Comparison of ENCODE assay signal across 19 cellular contexts in the genomic region with DNA sequence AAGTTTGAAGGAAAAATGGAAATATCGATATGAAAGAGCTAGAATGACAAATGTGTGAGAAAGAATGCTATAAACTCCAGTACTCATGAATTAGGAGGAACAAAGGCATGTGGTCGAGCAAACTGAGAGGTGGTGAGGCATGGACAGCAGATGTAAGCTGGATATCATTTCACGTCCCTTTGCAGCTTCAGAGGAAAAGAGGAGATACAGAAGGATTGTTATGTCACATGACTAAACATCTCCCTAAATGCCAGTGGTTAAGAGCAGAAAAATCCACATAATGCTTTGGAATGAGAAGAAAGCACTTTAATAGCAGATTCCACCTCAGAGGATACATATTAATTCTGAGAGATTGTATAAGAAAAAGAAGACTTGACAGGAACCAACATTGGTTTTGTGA.
"Had no signal": no experiment of that assay in that cellular context is flagged by ENCODE, and none has a peak within 500 bp of the region (broad histone marks: within the 10 kb centered on the region; RNA-seq: fewer than 3 reads in every experiment).

No MANE protein-coding gene starts in this region.

- DNase-seq: activated CD4-positive, alpha-beta T cell treated with anti-CD3 and anti-CD28 coated beads, Interleukin-2, amount 10 ng/mL, durations not matched to agents 24 days and 14 days; activated CD4-positive, CD25-positive, alpha-beta regulatory T cell; activated CD8-positive, alpha-beta memory T cell treated with anti-CD3 and anti-CD28 coated beads, Interleukin-2, amount 50 U/mL, for 48 hours; activated CD8-positive, alpha-beta T cell treated with anti-CD3 and anti-CD28 coated beads, Interleukin-2, amount 10 ng/mL, durations not matched to agents 7 days and 5 days; activated gamma-delta T cell; activated naive CD8-positive, alpha-beta T cell treated with anti-CD3 and anti-CD28 coated beads, Interleukin-2, amount 10 ng/mL, durations not matched to agents 7 days and 5 days; activated T-cell treated with anti-CD3 and anti-CD28 coated beads, Interleukin-2, amount 50 U/mL, for 72 hours; aorta; effector CD8-positive, alpha-beta T cell; esophagus squamous epithelium; foreskin melanocyte; kidney glomerular epithelial cell; mesenchymal stem cell; pancreas; stimulated activated CD4-positive, alpha-beta T cell treated with anti-CD3 and anti-CD28 coated beads, Interleukin-15, amount 100 ng/mL, for 24 hours; stimulated activated CD4-positive, alpha-beta T cell treated with anti-CD3 and anti-CD28 coated beads, Interleukin-4, amount 100 ng/mL, for 1 hour; stimulated activated naive B cell treated with anti-CD40 and anti-IgM and Interleukin-4, amounts not matched to agents 10 μg/mL and 1 μg/mL and 100 μg/mL, for 72 hours; thyroid gland had no signal

- ATAC-seq: activated CD8-positive, alpha-beta T cell treated with anti-CD3 and anti-CD28 coated beads, Interleukin-2, amount 10 ng/mL, durations not matched to agents 7 days and 5 days; activated T-cell treated with anti-CD3 and anti-CD28 coated beads, Interleukin-2, amount 50 U/mL, for 72 hours; pancreas; stimulated activated naive B cell treated with anti-CD40 and anti-IgM and Interleukin-4, amounts not matched to agents 10 μg/mL and 1 μg/mL and 100 μg/mL, for 72 hours had no signal

- H3K9me3 ChIP-seq: pancreas, thyroid gland had no signal

- H3K27me3 ChIP-seq: esophagus squamous epithelium, pancreas, thyroid gland had no signal

- H3K27ac ChIP-seq: esophagus squamous epithelium, pancreas, thyroid gland had no signal

- H3K4me1 ChIP-seq: esophagus squamous epithelium, pancreas, thyroid gland had no signal

- H3K36me3 ChIP-seq: esophagus squamous epithelium, pancreas, thyroid gland had no signal

- H3K4me3 ChIP-seq: esophagus squamous epithelium, pancreas, thyroid gland had no signal

- FAIRE-seq: endothelial cell of umbilical vein, pancreas had no signal
